In the genomic region with DNA sequence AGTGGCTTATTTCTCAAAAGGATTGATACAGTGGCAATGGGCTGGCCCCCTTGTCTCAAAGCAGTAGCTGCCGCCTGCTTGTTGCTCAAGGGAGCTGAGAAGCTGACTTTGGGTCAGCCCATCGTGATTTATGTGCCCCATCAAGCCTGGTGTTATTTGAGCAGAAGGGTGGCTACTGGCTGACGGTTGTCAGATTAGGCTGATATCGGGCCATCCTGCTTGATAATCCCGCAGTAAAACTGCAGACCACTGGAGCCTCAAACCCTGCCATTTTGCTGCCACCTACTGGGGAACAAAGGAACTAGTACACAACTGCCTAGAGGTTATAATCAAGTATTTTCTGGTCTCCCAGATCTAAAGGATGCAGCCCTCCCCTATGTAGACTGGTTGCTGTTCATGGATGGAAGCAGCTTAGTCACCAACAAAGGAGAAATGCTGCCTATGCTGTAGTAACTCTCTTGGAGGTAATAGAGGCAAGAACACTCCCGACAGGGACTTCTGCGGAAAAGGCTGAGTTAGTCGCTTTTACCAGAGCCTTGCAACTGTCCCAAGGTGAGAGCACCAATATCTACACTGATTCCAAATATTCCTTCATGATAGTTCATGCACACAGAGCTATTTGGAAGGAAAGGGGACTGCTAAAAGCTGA, we compare ENCODE assay signal across 2 cellular contexts.
TF ChIP-seq lines count a peak whose summit lies in the region.

No MANE protein-coding gene starts in this region.

TF ChIP-seq in WTC11, 78 proteins besides CTCF, POLR2A, EP300 and RAD21 (continued from another document):
- no peak for TF ChIP-seq FOXP1 (CRISPR knock-in tag; IDR thresholded peaks at IDR 0.05; ENCODE audit: borderline replicate concordance)
- TF ChIP-seq TEAD4 (CRISPR knock-in tag; IDR thresholded peaks at IDR 0.05) = no peak
- no peak for TF ChIP-seq ETV6 (CRISPR knock-in tag; IDR thresholded peaks at IDR 0.05)
- no peak for TF ChIP-seq RORB (CRISPR knock-in tag; IDR thresholded peaks at IDR 0.05)
- no peak for TF ChIP-seq ZNF416 (CRISPR knock-in tag; IDR thresholded peaks at IDR 0.05)
- TF ChIP-seq FOXK1 (CRISPR knock-in tag; IDR thresholded peaks at IDR 0.05) = no peak
- no peak for TF ChIP-seq JUN (CRISPR knock-in tag; IDR thresholded peaks at IDR 0.05)
- no peak for TF ChIP-seq SMAD4 (CRISPR knock-in tag; IDR thresholded peaks at IDR 0.05)
- TF ChIP-seq ZNF671 (CRISPR knock-in tag; IDR thresholded peaks at IDR 0.05) = no peak
- TF ChIP-seq JAZF1 (CRISPR knock-in tag; IDR thresholded peaks at IDR 0.05) = no peak
- TF ChIP-seq, protein P1, sequence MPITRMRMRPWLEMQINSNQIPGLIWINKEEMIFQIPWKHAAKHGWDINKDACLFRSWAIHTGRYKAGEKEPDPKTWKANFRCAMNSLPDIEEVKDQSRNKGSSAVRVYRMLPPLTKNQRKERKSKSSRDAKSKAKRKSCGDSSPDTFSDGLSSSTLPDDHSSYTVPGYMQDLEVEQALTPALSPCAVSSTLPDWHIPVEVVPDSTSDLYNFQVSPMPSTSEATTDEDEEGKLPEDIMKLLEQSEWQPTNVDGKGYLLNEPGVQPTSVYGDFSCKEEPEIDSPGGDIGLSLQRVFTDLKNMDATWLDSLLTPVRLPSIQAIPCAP (CRISPR knock-in tag; IDR thresholded peaks at IDR 0.05) = no peak
- no peak for TF ChIP-seq ZNF232 (CRISPR knock-in tag; IDR thresholded peaks at IDR 0.05)
- no peak for TF ChIP-seq NFATC4 (CRISPR knock-in tag; IDR thresholded peaks at IDR 0.05)
- TF ChIP-seq, protein P2, sequence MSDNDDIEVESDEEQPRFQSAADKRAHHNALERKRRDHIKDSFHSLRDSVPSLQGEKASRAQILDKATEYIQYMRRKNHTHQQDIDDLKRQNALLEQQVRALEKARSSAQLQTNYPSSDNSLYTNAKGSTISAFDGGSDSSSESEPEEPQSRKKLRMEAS (CRISPR knock-in tag; IDR thresholded peaks at IDR 0.05) = no peak

TF ChIP-seq in HepG2, 621 proteins besides CTCF, POLR2A, EP300 and RAD21 (continued from another document and continues in another):
- TF ChIP-seq, protein P3, sequence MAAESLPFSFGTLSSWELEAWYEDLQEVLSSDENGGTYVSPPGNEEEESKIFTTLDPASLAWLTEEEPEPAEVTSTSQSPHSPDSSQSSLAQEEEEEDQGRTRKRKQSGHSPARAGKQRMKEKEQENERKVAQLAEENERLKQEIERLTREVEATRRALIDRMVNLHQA (CRISPR knock-in tag; IDR thresholded peaks at IDR 0.05) = no peak
- TF ChIP-seq ZNF451 (CRISPR knock-in tag; IDR thresholded peaks at IDR 0.05) (no peak), HDAC1 (CRISPR knock-in tag; IDR thresholded peaks at IDR 0.05) (no peak), THAP11 (CRISPR knock-in tag; IDR thresholded peaks at IDR 0.05) (no peak), ZKSCAN1 (IDR thresholded peaks at IDR 0.05; ENCODE audit: low read length) (no peak), EED (CRISPR knock-in tag; IDR thresholded peaks at IDR 0.05) (no peak), RXRB (CRISPR knock-in tag; IDR thresholded peaks at IDR 0.05; ENCODE audit: borderline replicate concordance) (no peak; the same call in 1 of the 2 replicates), IRF2 (CRISPR knock-in tag; IDR thresholded peaks at IDR 0.05) (0 out of 2 replicates have a peak, but pooled peaks have one; percentile 28), PTBP1 (IDR thresholded peaks at IDR 0.05; ENCODE audit: low read depth, low read length, poor library complexity, severe bottlenecking) (no peak), ZBTB7B (CRISPR knock-in tag; IDR thresholded peaks at IDR 0.05) (0 out of 2 replicates have a peak, but pooled peaks have one; percentile 36), ZSCAN25 (CRISPR knock-in tag; IDR thresholded peaks at IDR 0.05) (no peak), ZSCAN31 (CRISPR knock-in tag; IDR thresholded peaks at IDR 0.05; ENCODE audit: low read depth) (0 out of 2 replicates have a peak, but pooled peaks have one; percentile 22), YY1 (IDR thresholded peaks at IDR 0.05; ENCODE audit: insufficient read depth, insufficient replicate concordance, low read depth, low read length) (no peak), FOXA1 (IDR thresholded peaks at IDR 0.05) (no peak), FOXA1 (CRISPR knock-in tag; IDR thresholded peaks at IDR 0.05) (peak; percentile 66), GPN1 (CRISPR knock-in tag; IDR thresholded peaks at IDR 0.05; ENCODE audit: borderline replicate concordance) (no peak), DNMT1 (CRISPR knock-in tag; IDR thresholded peaks at IDR 0.05) (no peak), SIN3A (IDR thresholded peaks at IDR 0.05; ENCODE audit: borderline replicate concordance, low read depth, low read length) (no peak), ZNF20 (CRISPR knock-in tag; IDR thresholded peaks at IDR 0.05) (no peak), ADNP (CRISPR knock-in tag; IDR thresholded peaks at IDR 0.05) (no peak), ZNF292 (CRISPR knock-in tag; IDR thresholded peaks at IDR 0.05; ENCODE audit: borderline replicate concordance, low read depth) (no peak), ZNF607 (CRISPR knock-in tag; IDR thresholded peaks at IDR 0.05; ENCODE audit: borderline replicate concordance) (no peak), MYNN (CRISPR knock-in tag; IDR thresholded peaks at IDR 0.05; ENCODE audit: low read depth) (no peak), ZNF263 (CRISPR knock-in tag; IDR thresholded peaks at IDR 0.05) (no peak), GFI1 (CRISPR knock-in tag; IDR thresholded peaks at IDR 0.05; ENCODE audit: borderline replicate concordance) (no peak), PPARG (CRISPR knock-in tag; conservative IDR thresholded peaks at IDR 0.05) (no peak), SMC3 (IDR thresholded peaks at IDR 0.05; ENCODE audit: low read length) (peak; percentile 93)
- TF ChIP-seq, protein P4, sequence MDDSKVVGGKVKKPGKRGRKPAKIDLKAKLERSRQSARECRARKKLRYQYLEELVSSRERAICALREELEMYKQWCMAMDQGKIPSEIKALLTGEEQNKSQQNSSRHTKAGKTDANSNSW (CRISPR knock-in tag; IDR thresholded peaks at IDR 0.05; ENCODE audit: borderline replicate concordance) = no peak
- TF ChIP-seq, protein P5, sequence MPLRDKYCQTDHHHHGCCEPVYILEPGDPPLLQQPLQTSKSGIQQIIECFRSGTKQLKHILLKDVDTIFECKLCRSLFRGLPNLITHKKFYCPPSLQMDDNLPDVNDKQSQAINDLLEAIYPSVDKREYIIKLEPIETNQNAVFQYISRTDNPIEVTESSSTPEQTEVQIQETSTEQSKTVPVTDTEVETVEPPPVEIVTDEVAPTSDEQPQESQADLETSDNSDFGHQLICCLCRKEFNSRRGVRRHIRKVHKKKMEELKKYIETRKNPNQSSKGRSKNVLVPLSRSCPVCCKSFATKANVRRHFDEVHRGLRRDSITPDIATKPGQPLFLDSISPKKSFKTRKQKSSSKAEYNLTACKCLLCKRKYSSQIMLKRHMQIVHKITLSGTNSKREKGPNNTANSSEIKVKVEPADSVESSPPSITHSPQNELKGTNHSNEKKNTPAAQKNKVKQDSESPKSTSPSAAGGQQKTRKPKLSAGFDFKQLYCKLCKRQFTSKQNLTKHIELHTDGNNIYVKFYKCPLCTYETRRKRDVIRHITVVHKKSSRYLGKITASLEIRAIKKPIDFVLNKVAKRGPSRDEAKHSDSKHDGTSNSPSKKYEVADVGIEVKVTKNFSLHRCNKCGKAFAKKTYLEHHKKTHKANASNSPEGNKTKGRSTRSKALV (CRISPR knock-in tag; IDR thresholded peaks at IDR 0.05) = no peak
- TF ChIP-seq, protein P6, sequence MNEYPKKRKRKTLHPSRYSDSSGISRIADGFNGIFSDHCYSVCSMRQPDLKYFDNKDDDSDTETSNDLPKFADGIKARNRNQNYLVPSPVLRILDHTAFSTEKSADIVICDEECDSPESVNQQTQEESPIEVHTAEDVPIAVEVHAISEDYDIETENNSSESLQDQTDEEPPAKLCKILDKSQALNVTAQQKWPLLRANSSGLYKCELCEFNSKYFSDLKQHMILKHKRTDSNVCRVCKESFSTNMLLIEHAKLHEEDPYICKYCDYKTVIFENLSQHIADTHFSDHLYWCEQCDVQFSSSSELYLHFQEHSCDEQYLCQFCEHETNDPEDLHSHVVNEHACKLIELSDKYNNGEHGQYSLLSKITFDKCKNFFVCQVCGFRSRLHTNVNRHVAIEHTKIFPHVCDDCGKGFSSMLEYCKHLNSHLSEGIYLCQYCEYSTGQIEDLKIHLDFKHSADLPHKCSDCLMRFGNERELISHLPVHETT (CRISPR knock-in tag; conservative IDR thresholded peaks at IDR 0.05) = 0 out of 2 replicates have a peak, but pooled peaks have one; percentile 24
- TF ChIP-seq, protein P7, sequence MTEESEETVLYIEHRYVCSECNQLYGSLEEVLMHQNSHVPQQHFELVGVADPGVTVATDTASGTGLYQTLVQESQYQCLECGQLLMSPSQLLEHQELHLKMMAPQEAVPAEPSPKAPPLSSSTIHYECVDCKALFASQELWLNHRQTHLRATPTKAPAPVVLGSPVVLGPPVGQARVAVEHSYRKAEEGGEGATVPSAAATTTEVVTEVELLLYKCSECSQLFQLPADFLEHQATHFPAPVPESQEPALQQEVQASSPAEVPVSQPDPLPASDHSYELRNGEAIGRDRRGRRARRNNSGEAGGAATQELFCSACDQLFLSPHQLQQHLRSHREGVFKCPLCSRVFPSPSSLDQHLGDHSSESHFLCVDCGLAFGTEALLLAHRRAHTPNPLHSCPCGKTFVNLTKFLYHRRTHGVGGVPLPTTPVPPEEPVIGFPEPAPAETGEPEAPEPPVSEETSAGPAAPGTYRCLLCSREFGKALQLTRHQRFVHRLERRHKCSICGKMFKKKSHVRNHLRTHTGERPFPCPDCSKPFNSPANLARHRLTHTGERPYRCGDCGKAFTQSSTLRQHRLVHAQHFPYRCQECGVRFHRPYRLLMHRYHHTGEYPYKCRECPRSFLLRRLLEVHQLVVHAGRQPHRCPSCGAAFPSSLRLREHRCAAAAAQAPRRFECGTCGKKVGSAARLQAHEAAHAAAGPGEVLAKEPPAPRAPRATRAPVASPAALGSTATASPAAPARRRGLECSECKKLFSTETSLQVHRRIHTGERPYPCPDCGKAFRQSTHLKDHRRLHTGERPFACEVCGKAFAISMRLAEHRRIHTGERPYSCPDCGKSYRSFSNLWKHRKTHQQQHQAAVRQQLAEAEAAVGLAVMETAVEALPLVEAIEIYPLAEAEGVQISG (CRISPR knock-in tag; IDR thresholded peaks at IDR 0.05) = no peak
- TF ChIP-seq, protein P8, sequence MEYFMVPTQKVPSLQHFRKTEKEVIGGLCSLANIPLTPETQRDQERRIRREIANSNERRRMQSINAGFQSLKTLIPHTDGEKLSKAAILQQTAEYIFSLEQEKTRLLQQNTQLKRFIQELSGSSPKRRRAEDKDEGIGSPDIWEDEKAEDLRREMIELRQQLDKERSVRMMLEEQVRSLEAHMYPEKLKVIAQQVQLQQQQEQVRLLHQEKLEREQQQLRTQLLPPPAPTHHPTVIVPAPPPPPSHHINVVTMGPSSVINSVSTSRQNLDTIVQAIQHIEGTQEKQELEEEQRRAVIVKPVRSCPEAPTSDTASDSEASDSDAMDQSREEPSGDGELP (IDR thresholded peaks at IDR 0.05; ENCODE audit: borderline replicate concordance, low read depth) = no peak
- TF ChIP-seq, protein P9, sequence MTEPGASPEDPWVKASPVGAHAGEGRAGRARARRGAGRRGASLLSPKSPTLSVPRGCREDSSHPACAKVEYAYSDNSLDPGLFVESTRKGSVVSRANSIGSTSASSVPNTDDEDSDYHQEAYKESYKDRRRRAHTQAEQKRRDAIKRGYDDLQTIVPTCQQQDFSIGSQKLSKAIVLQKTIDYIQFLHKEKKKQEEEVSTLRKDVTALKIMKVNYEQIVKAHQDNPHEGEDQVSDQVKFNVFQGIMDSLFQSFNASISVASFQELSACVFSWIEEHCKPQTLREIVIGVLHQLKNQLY (CRISPR knock-in tag; IDR thresholded peaks at IDR 0.05) = 0 out of 2 replicates have a peak, but pooled peaks have one; percentile 15
- TF ChIP-seq, protein P10, sequence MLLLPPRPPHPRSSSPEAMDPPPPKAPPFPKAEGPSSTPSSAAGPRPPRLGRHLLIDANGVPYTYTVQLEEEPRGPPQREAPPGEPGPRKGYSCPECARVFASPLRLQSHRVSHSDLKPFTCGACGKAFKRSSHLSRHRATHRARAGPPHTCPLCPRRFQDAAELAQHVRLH (CRISPR knock-in tag; IDR thresholded peaks at IDR 0.05; ENCODE audit: borderline replicate concordance, low read depth) = peak; percentile 56; the same call in 1 of the 2 replicates
- TF ChIP-seq, protein P11, sequence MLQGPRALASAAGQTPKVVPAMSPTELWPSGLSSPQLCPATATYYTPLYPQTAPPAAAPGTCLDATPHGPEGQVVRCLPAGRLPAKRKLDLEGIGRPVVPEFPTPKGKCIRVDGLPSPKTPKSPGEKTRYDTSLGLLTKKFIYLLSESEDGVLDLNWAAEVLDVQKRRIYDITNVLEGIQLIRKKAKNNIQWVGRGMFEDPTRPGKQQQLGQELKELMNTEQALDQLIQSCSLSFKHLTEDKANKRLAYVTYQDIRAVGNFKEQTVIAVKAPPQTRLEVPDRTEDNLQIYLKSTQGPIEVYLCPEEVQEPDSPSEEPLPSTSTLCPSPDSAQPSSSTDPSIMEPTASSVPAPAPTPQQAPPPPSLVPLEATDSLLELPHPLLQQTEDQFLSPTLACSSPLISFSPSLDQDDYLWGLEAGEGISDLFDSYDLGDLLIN (CRISPR knock-in tag; IDR thresholded peaks at IDR 0.05; ENCODE audit: borderline replicate concordance) = no peak
- TF ChIP-seq, protein P12, sequence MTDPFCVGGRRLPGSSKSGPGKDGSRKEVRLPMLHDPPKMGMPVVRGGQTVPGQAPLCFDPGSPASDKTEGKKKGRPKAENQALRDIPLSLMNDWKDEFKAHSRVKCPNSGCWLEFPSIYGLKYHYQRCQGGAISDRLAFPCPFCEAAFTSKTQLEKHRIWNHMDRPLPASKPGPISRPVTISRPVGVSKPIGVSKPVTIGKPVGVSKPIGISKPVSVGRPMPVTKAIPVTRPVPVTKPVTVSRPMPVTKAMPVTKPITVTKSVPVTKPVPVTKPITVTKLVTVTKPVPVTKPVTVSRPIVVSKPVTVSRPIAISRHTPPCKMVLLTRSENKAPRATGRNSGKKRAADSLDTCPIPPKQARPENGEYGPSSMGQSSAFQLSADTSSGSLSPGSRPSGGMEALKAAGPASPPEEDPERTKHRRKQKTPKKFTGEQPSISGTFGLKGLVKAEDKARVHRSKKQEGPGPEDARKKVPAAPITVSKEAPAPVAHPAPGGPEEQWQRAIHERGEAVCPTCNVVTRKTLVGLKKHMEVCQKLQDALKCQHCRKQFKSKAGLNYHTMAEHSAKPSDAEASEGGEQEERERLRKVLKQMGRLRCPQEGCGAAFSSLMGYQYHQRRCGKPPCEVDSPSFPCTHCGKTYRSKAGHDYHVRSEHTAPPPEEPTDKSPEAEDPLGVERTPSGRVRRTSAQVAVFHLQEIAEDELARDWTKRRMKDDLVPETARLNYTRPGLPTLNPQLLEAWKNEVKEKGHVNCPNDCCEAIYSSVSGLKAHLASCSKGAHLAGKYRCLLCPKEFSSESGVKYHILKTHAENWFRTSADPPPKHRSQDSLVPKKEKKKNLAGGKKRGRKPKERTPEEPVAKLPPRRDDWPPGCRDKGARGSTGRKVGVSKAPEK (CRISPR knock-in tag; IDR thresholded peaks at IDR 0.05; ENCODE audit: borderline replicate concordance) = 0 out of 2 replicates have a peak, but pooled peaks have one; percentile 58
- TF ChIP-seq, protein P13, sequence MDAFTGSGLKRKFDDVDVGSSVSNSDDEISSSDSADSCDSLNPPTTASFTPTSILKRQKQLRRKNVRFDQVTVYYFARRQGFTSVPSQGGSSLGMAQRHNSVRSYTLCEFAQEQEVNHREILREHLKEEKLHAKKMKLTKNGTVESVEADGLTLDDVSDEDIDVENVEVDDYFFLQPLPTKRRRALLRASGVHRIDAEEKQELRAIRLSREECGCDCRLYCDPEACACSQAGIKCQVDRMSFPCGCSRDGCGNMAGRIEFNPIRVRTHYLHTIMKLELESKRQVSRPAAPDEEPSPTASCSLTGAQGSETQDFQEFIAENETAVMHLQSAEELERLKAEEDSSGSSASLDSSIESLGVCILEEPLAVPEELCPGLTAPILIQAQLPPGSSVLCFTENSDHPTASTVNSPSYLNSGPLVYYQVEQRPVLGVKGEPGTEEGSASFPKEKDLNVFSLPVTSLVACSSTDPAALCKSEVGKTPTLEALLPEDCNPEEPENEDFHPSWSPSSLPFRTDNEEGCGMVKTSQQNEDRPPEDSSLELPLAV (CRISPR knock-in tag; conservative IDR thresholded peaks at IDR 0.05; ENCODE audit: low read depth) = no peak
